Comparison of ENCODE assay signal across 18 cellular contexts in the genomic region with DNA sequence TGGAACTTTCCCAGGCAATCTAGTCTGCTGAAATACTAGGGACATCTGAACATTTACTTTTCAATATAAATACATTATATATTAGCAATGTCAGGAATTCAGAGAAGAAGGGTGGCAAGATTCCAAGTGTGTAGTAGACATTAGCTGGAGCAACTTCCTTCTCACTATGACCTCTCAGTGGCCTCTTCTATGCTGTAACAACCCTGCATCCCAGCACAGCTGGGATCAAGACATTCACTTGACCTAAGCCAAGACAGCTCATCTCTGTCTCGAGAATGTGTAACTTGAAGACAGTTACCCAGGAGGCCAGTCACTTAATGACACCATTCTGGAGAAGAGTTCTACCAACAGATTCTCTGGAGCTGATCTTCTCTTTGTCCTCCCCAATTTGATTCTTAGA.
DNase-seq lines count a peak whose midpoint lies in the region; ATAC-seq, FAIRE-seq and TF ChIP-seq lines count a peak whose summit lies in the region.
"Had no signal": no experiment of that assay in that cellular context is flagged by ENCODE, and none has a peak within 500 bp of the region (broad histone marks: within the 10 kb centered on the region; RNA-seq: fewer than 3 reads in every experiment).

No MANE protein-coding gene starts in this region.

- H4K20me1 ChIP-seq in HepG2 (ENCODE audit: insufficient read depth, low read length) = no peaks in the 10 kb centered on the region

- H3K4me1 ChIP-seq in liver (ENCODE audit: control insufficient read depth in 4 of 4, insufficient read depth in 4 of 4, low read length in 3 of 4) (no peaks in the 10 kb centered on the region), HepG2 (ENCODE audit: insufficient read depth, low read length) (no peaks in the 10 kb centered on the region)

- no peak for DNase-seq in HepG2 (ENCODE audit: low spot score)
- DNase-seq in brain microvascular endothelial cell = peak; percentile 92
- DNase-seq in iris pigment epithelial cell (ENCODE audit: low read depth) = peak; percentile 89
- no peak for DNase-seq in NCI-H1092 treated with DMSO at 0.1 percent for 48 hours (lab: John Stamatoyannopoulos, UW)
- DNase-seq in activated CD8-positive, alpha-beta T cell treated with anti-CD3 and anti-CD28 coated beads for 36 hours = no peak
- DNase-seq in activated naive CD4-positive, alpha-beta T cell treated with anti-CD3 and anti-CD28 coated beads, Interleukin-2, amount 10 ng/mL, durations not matched to agents 7 days and 5 days = no peak
- DNase-seq: GDM1; left cardiac atrium; NCI-H1092; psoas muscle; SHP77 treated with DMSO at 0.1 percent for 48 hours; stimulated activated CD4-positive, alpha-beta T cell treated with anti-CD3 and anti-CD28 coated beads, Interleukin-2, amount 100 ng/mL, for 24 hours; stimulated activated CD8-positive, alpha-beta memory T cell treated with anti-CD3 and anti-CD28 coated beads, Interleukin-4, amount 100 ng/mL, for 48 hours had no signal

- TF ChIP-seq POLR2A in HepG2 (IDR thresholded peaks at IDR 0.05; ENCODE audit: insufficient read depth in 1 of 2, low read depth in 2 of 2, low read length in 2 of 2) = no peak

- H3K9me3 Mint-ChIP-seq in activated CD8-positive, alpha-beta T cell treated with anti-CD3 and anti-CD28 coated beads for 36 hours = peaks cover 2% of the 10 kb centered on the region
- H3K9me3 Mint-ChIP-seq in activated naive CD4-positive, alpha-beta T cell treated with anti-CD3 and anti-CD28 coated beads, Interleukin-2, amount 10 ng/mL, durations not matched to agents 7 days and 5 days = peaks cover 4% of the 10 kb centered on the region

- no peak for FAIRE-seq in HepG2 (lab: Jason Lieb, UNC)
- FAIRE-seq: bronchial epithelial cell, TTC549 had no signal

- H3K27me3 ChIP-seq in liver (ENCODE audit: control insufficient read depth in 4 of 4, insufficient read depth in 4 of 4, low read length in 3 of 4) = no peaks in the 10 kb centered on the region
- no peaks in the 10 kb centered on the region; a peak in 1 of 5 replicates for H3K27me3 ChIP-seq in HepG2 (ENCODE audit: control insufficient read depth in 1 of 2, insufficient read depth in 2 of 2, low read length in 2 of 2)
- no peaks in the 10 kb centered on the region for H3K27me3 ChIP-seq in brain microvascular endothelial cell (replicated peaks)
- H3K27me3 ChIP-seq: tibial nerve had no signal

- H3K36me3 ChIP-seq in liver (ENCODE audit: control insufficient read depth in 4 of 4, insufficient read depth in 3 of 4, low read depth in 1 of 4, low read length in 3 of 4) (no peaks in the 10 kb centered on the region), HepG2 (replicated peaks in 1 of 2; ENCODE audit: control insufficient read depth in 1 of 2, insufficient read depth in 2 of 2, low read length in 2 of 2) (no peaks in the 10 kb centered on the region), brain microvascular endothelial cell (replicated peaks) (no peaks in the 10 kb centered on the region)
- H3K36me3 ChIP-seq: tibial nerve had no signal

- H3K27me3 Mint-ChIP-seq in activated CD8-positive, alpha-beta T cell treated with anti-CD3 and anti-CD28 coated beads for 36 hours = no peaks in the 10 kb centered on the region
- no peaks in the 10 kb centered on the region for H3K27me3 Mint-ChIP-seq in activated naive CD4-positive, alpha-beta T cell treated with anti-CD3 and anti-CD28 coated beads, Interleukin-2, amount 10 ng/mL, durations not matched to agents 7 days and 5 days

- no TSS peak for BruUV-seq in HepG2 (replicated peaks; lab: Mats Ljungman, UMichigan)

- no peak overlapping the region for H3K27ac ChIP-seq in liver (ENCODE audit: low read depth in 1 of 2, low read length in 2 of 2)
- H3K27ac ChIP-seq in HepG2 (ENCODE audit: extremely low read length, insufficient read depth, low read length) = no peak overlapping the region
- H3K27ac ChIP-seq in brain microvascular endothelial cell = peak overlapping the region; percentile 69
- H3K27ac ChIP-seq: psoas muscle, tibial nerve had no signal

- TF ChIP-seq CTCF in liver (IDR thresholded peaks at IDR 0.05; ENCODE audit: low read depth, low read length, missing input control) (no peak), HepG2 (CRISPR knock-in tag; IDR thresholded peaks at IDR 0.05) (no peak), brain microvascular endothelial cell (IDR thresholded peaks at IDR 0.05; ENCODE audit: low read depth, low read length, missing control alignments) (no peak)
- no peak for TF ChIP-seq CTCF in activated CD8-positive, alpha-beta T cell treated with anti-CD3 and anti-CD28 coated beads for 36 hours (IDR thresholded peaks at IDR 0.05)

- no peaks in the 10 kb centered on the region for H3K4me1 Mint-ChIP-seq in activated CD8-positive, alpha-beta T cell treated with anti-CD3 and anti-CD28 coated beads for 36 hours (ENCODE audit: low read depth)
- no peaks in the 10 kb centered on the region for H3K4me1 Mint-ChIP-seq in activated naive CD4-positive, alpha-beta T cell treated with anti-CD3 and anti-CD28 coated beads, Interleukin-2, amount 10 ng/mL, durations not matched to agents 7 days and 5 days

- no peak overlapping the region for H2AFZ ChIP-seq in HepG2 (ENCODE audit: low read length)

- H3K4me3 ChIP-seq in liver (ENCODE audit: low read depth in 1 of 3, low read length in 3 of 3) (no peak overlapping the region), HepG2 (replicated peaks in 1 of 3; ENCODE audit: insufficient read depth in 1 of 3, low read depth in 2 of 3, low read length in 3 of 3) (no peak overlapping the region), brain microvascular endothelial cell (ENCODE audit: low read depth, low read length) (no peak overlapping the region)
- H3K4me3 ChIP-seq: psoas muscle, tibial nerve had no signal

- ATAC-seq in HepG2 = no peak
- no peak for ATAC-seq in activated CD8-positive, alpha-beta T cell treated with anti-CD3 and anti-CD28 coated beads for 36 hours
- no peak for ATAC-seq in HG03139 (IDR thresholded peaks at IDR 0.05; ENCODE audit: unreplicated experiment)

- CTCF ChIA-PET in HepG2 (lab: Yijun Ruan, JAX; ENCODE audit: low intra/inter-chr PET ratio, low total read pairs) = no interaction called here
- CTCF ChIA-PET in activated CD8-positive, alpha-beta T cell treated with anti-CD3 and anti-CD28 coated beads for 36 hours (lab: Charles Lee) = no interaction called here
- CTCF ChIA-PET in activated naive CD4-positive, alpha-beta T cell treated with anti-CD3 and anti-CD28 coated beads, Interleukin-2, amount 10 ng/mL, durations not matched to agents 7 days and 5 days (lab: Charles Lee) = no interaction called here

- in situ Hi-C loops in HepG2 (cut with HindIII; ENCODE audit: extremely low pct_ligation_motif_present, low pct_unique_long_range_greater_than_20kb) (no loop called here), brain microvascular endothelial cell (cut with HindIII; ENCODE audit: low pct_ligation_motif_present, low sequenced_read_pairs) (no loop called here)

- no peaks in the 10 kb centered on the region for H3K79me2 ChIP-seq in HepG2 (ENCODE audit: insufficient read depth, low read length)

- no peaks in the 10 kb centered on the region for H3K36me3 Mint-ChIP-seq in activated CD8-positive, alpha-beta T cell treated with anti-CD3 and anti-CD28 coated beads for 36 hours (ENCODE audit: low read depth)
- H3K36me3 Mint-ChIP-seq in activated naive CD4-positive, alpha-beta T cell treated with anti-CD3 and anti-CD28 coated beads, Interleukin-2, amount 10 ng/mL, durations not matched to agents 7 days and 5 days = no peaks in the 10 kb centered on the region

- POLR2A ChIA-PET in HepG2 (lab: Yijun Ruan, JAX) = no interaction called here
- POLR2A ChIA-PET in activated CD8-positive, alpha-beta T cell treated with anti-CD3 and anti-CD28 coated beads for 36 hours (lab: Charles Lee) = no interaction called here

- no peak overlapping the region for H3K4me3 Mint-ChIP-seq in activated CD8-positive, alpha-beta T cell treated with anti-CD3 and anti-CD28 coated beads for 36 hours
- H3K4me3 Mint-ChIP-seq in activated naive CD4-positive, alpha-beta T cell treated with anti-CD3 and anti-CD28 coated beads, Interleukin-2, amount 10 ng/mL, durations not matched to agents 7 days and 5 days = no peak overlapping the region

- intact Hi-C loops in HepG2 (cut with micrococcal nuclease; ENCODE audit: unreplicated experiment) = no loop called here
- intact Hi-C loops in activated CD8-positive, alpha-beta T cell treated with anti-CD3 and anti-CD28 coated beads for 36 hours (cut with micrococcal nuclease) = no loop called here

- H3K9me3 ChIP-seq in liver (ENCODE audit: control insufficient read depth in 4 of 4, low read length in 3 of 4) (no peaks in the 10 kb centered on the region), HepG2 (ENCODE audit: low read length) (no peaks in the 10 kb centered on the region)
- H3K9me3 ChIP-seq: psoas muscle had no signal

- TF ChIP-seq RAD21 in liver (IDR thresholded peaks at IDR 0.05) (no peak), HepG2 (CRISPR knock-in tag; IDR thresholded peaks at IDR 0.05) (no peak)

- H3K27ac Mint-ChIP-seq in activated CD8-positive, alpha-beta T cell treated with anti-CD3 and anti-CD28 coated beads for 36 hours = no peak overlapping the region
- H3K27ac Mint-ChIP-seq in activated naive CD4-positive, alpha-beta T cell treated with anti-CD3 and anti-CD28 coated beads, Interleukin-2, amount 10 ng/mL, durations not matched to agents 7 days and 5 days = no peak overlapping the region

- H3K9ac ChIP-seq in liver (ENCODE audit: low read depth in 1 of 2, low read length in 2 of 2) (no peak overlapping the region), HepG2 (ENCODE audit: insufficient read depth, low read depth, low read length) (no peak overlapping the region)

- TF ChIP-seq EP300 in HepG2 (IDR thresholded peaks at IDR 0.05; ENCODE audit: low read depth in 2 of 2, low read length in 2 of 2) (no peak), HepG2 (CRISPR knock-in tag; IDR thresholded peaks at IDR 0.05; ENCODE audit: borderline replicate concordance) (no peak)

- H3K4me2 ChIP-seq in HepG2 (ENCODE audit: low read depth, low read length) = no peak overlapping the region

- 84% methylated on average over 1 of the region's 1 CpG for WGBS in liver
- 0% methylated on average over 1 of the region's 1 CpG for WGBS in HepG2 (ENCODE audit: low lambda C conversion rate)

TF ChIP-seq in HepG2, 621 proteins besides CTCF, POLR2A, EP300 and RAD21:
- TF ChIP-seq SKI (IDR thresholded peaks at IDR 0.05; ENCODE audit: partially characterized antibody) (no peak), ZNF773 (CRISPR knock-in tag; IDR thresholded peaks at IDR 0.05; ENCODE audit: borderline replicate concordance) (no peak), KMT2B (CRISPR knock-in tag; IDR thresholded peaks at IDR 0.05) (no peak), NPAS2 (CRISPR knock-in tag; IDR thresholded peaks at IDR 0.05; ENCODE audit: borderline replicate concordance) (no peak)

Comparison
In these comparisons a context has a peak if more than half of its experiments do, and no peak if none do; other contexts are left out.
1. DNase-seq: peak in brain microvascular endothelial cell (single experiment) and iris pigment epithelial cell (single experiment); none in HepG2 (single experiment), NCI-H1092 treated with DMSO at 0.1 percent for 48 hours (single experiment), activated CD8-positive, alpha-beta T cell treated with anti-CD3 and anti-CD28 coated beads for 36 hours (single experiment) and activated naive CD4-positive, alpha-beta T cell treated with anti-CD3 and anti-CD28 coated beads, Interleukin-2, amount 10 ng/mL, durations not matched to agents 7 days and 5 days (single experiment).